In genomic region chr16:12091569-12092346, GRCh38 we compare ENCODE assay signal across 18 cellular contexts.
DNase-seq lines count a peak whose midpoint lies in the region; ATAC-seq, FAIRE-seq and TF ChIP-seq lines count a peak whose summit lies in the region.
"Had no signal": no experiment of that assay in that cellular context is flagged by ENCODE, and none has a peak within 500 bp of the region (broad histone marks: within the 10 kb centered on the region; RNA-seq: fewer than 3 reads in every experiment).

No MANE protein-coding gene starts in this region.

- H3K4me1 Mint-ChIP-seq in activated naive CD4-positive, alpha-beta T cell treated with anti-CD3 and anti-CD28 coated beads, Interleukin-2, amount 50 U/mL, for 24 hours = peaks cover 66% of the 10 kb centered on the region
- peaks cover 29% of the 10 kb centered on the region for H3K4me1 Mint-ChIP-seq in astrocyte (ENCODE audit: low read depth, unreplicated experiment)

- H2AFZ ChIP-seq in astrocyte (ENCODE audit: low read depth, low read length) (no peak overlapping the region), mammary epithelial cell (ENCODE audit: low read depth, low read length) (no peak overlapping the region)

- no peaks in the 10 kb centered on the region for H3K36me3 Mint-ChIP-seq in activated naive CD4-positive, alpha-beta T cell treated with anti-CD3 and anti-CD28 coated beads, Interleukin-2, amount 50 U/mL, for 24 hours
- H3K36me3 Mint-ChIP-seq in astrocyte (ENCODE audit: low read depth, unreplicated experiment) = peaks cover 2% of the 10 kb centered on the region
- H3K36me3 Mint-ChIP-seq: natural killer cell had no signal

- in situ Hi-C loops in mammary epithelial cell (cut with MboI; ENCODE audit: low sequenced_read_pairs in 2 of 2) = loop anchor here in 1 of 2 donors (10.0 kb wide), 1 partner anchor 733 kb away; no protein-coding TSS in a partner anchor

- TF ChIP-seq CTCF in astrocyte (IDR thresholded peaks at IDR 0.05; ENCODE audit: insufficient read depth, low read depth, low read length) (no peak), upper lobe of left lung (IDR thresholded peaks at IDR 0.05) (no peak), mammary epithelial cell (conservative IDR thresholded peaks at IDR 0.05 in 1 of 2, IDR thresholded peaks at IDR 0.05 in 1 of 2; ENCODE audit: extremely low read depth in 1 of 2, insufficient read depth in 1 of 2, low read depth in 1 of 2, low read length in 2 of 2) (no peak)

- no peak overlapping the region for H3K4me3 ChIP-seq in astrocyte (ENCODE audit: insufficient read depth, low read depth, low read length)
- no peak overlapping the region for H3K4me3 ChIP-seq in upper lobe of left lung
- H3K4me3 ChIP-seq in mammary epithelial cell (replicated peaks in 1 of 3; ENCODE audit: insufficient read depth in 1 of 3, low read depth in 2 of 3, low read length in 3 of 3) = no peak overlapping the region
- H3K4me3 ChIP-seq: thoracic aorta had no signal

- BruUV-seq in mammary epithelial cell (replicated peaks; lab: Mats Ljungman, UMichigan) = no TSS peak

- FAIRE-seq in astrocyte (lab: Jason Lieb, UNC) = no peak
- FAIRE-seq: GM19239 had no signal

- no peaks in the 10 kb centered on the region for H3K36me3 ChIP-seq in astrocyte (ENCODE audit: insufficient read depth, low read length)
- H3K36me3 ChIP-seq in upper lobe of left lung = no peaks in the 10 kb centered on the region
- H3K36me3 ChIP-seq in mammary epithelial cell (ENCODE audit: insufficient read depth, low read length) = no peaks in the 10 kb centered on the region
- H3K36me3 ChIP-seq: thoracic aorta had no signal

- 73 to 83% methylated on average over 13 of the region's 13 CpGs for WGBS in upper lobe of left lung, 2 donors
- WGBS in mammary epithelial cell (ENCODE audit: low coverage, missing lambda C conversion rate) = 85% methylated on average over 12 of the region's 13 CpGs

- ATAC-seq in upper lobe of left lung (ENCODE audit: low FRiP score in 2 of 2) = no peak
- ATAC-seq: activated T-cell treated with anti-CD3 and anti-CD28 coated beads, Interleukin-2, amount 50 U/mL, for 72 hours; left lobe of liver; natural killer cell had no signal

- CTCF ChIA-PET in mammary epithelial cell (lab: Charles Lee; ENCODE audit: low non-redundant PET) (interaction anchor here (0.7 kb wide), 1 partner anchor 1078 kb away, joined by 5 read pairs; no protein-coding TSS in a partner anchor), HEK293T (lab: Yijun Ruan, JAX) (no interaction called here)

- POLR2A ChIA-PET in HEK293T (lab: Yijun Ruan, JAX) = no interaction called here

- TF ChIP-seq POLR2A in upper lobe of left lung (IDR thresholded peaks at IDR 0.05) = no peak

- intact Hi-C loops in mammary epithelial cell (cut with micrococcal nuclease) = no loop called here

- H4K20me1 ChIP-seq in astrocyte (ENCODE audit: insufficient read depth, low read length) = peaks cover 47% of the 10 kb centered on the region
- H4K20me1 ChIP-seq in mammary epithelial cell (ENCODE audit: insufficient read depth, low read length) = no peaks in the 10 kb centered on the region

- no peaks in the 10 kb centered on the region for H3K27me3 Mint-ChIP-seq in activated naive CD4-positive, alpha-beta T cell treated with anti-CD3 and anti-CD28 coated beads, Interleukin-2, amount 50 U/mL, for 24 hours
- H3K27me3 Mint-ChIP-seq in astrocyte (ENCODE audit: low read depth, unreplicated experiment) = peaks cover 3% of the 10 kb centered on the region
- H3K27me3 Mint-ChIP-seq: dendritic cell treated with granulocyte-macrophage colony-stimulating factor and Interleukin-4, amounts not matched to agents 40 ng/mL and 50 ng/mL, for 4 days had no signal

- no peak for DNase-seq in activated naive CD4-positive, alpha-beta T cell (lab: John Stamatoyannopoulos, UW)
- DNase-seq in astrocyte (ENCODE audit: low read depth) = no peak
- DNase-seq in mesenteric fat pad (ENCODE audit: low spot score) = peak; percentile 47
- DNase-seq in upper lobe of left lung = no peak
- no peak for DNase-seq in NCI-H774 (lab: John Stamatoyannopoulos, UW)
- no peak for DNase-seq in mammary epithelial cell
- no peak for DNase-seq in HEK293T (ENCODE audit: extremely low spot score)
- DNase-seq: activated T-cell treated with anti-CD3 and anti-CD28 coated beads, Interleukin-2, amount 50 U/mL, for 72 hours; anterior cingulate cortex; natural killer cell; NCI-H2029 treated with DMSO at 0.1 percent for 48 hours; retina; Right ventricle myocardium superior had no signal

- H3K9ac ChIP-seq in astrocyte (ENCODE audit: low read length) (no peak overlapping the region), mammary epithelial cell (ENCODE audit: insufficient read depth, low read length) (no peak overlapping the region)

- H3K4me1 ChIP-seq in astrocyte (ENCODE audit: insufficient read depth, low read length) (peaks cover 33% of the 10 kb centered on the region), upper lobe of left lung (peaks cover 48 to 69% (median 56%) of the 10 kb centered on the region in 4 donors), mammary epithelial cell (ENCODE audit: insufficient read depth, low read length) (no peaks in the 10 kb centered on the region)

- no peak overlapping the region for H3K27ac ChIP-seq in astrocyte (ENCODE audit: low read depth, low read length)
- H3K27ac ChIP-seq in upper lobe of left lung = peak overlapping the region in 3 of 4 donors; percentile 51 to 77 (median 72)
- H3K27ac ChIP-seq in mammary epithelial cell (ENCODE audit: insufficient read depth, low read depth, low read length) = no peak overlapping the region
- H3K27ac ChIP-seq: thoracic aorta had no signal

- peak overlapping the region; percentile 46 for H3K27ac Mint-ChIP-seq in activated naive CD4-positive, alpha-beta T cell treated with anti-CD3 and anti-CD28 coated beads, Interleukin-2, amount 50 U/mL, for 24 hours
- H3K27ac Mint-ChIP-seq in astrocyte (ENCODE audit: unreplicated experiment) = peak overlapping the region; percentile 36
- H3K27ac Mint-ChIP-seq: activated T-cell treated with anti-CD3 and anti-CD28 coated beads, Interleukin-2, amount 50 U/mL, for 72 hours; dendritic cell treated with granulocyte-macrophage colony-stimulating factor and Interleukin-4, amounts not matched to agents 40 ng/mL and 50 ng/mL, for 4 days; natural killer cell had no signal

- no peaks in the 10 kb centered on the region for H3K9me3 Mint-ChIP-seq in activated naive CD4-positive, alpha-beta T cell treated with anti-CD3 and anti-CD28 coated beads, Interleukin-2, amount 50 U/mL, for 24 hours
- H3K9me3 Mint-ChIP-seq in astrocyte (ENCODE audit: unreplicated experiment) = no peaks in the 10 kb centered on the region
- H3K9me3 Mint-ChIP-seq: activated T-cell treated with anti-CD3 and anti-CD28 coated beads, Interleukin-2, amount 50 U/mL, for 72 hours; dendritic cell treated with granulocyte-macrophage colony-stimulating factor and Interleukin-4, amounts not matched to agents 40 ng/mL and 50 ng/mL, for 4 days; natural killer cell had no signal

- H3K4me2 ChIP-seq in astrocyte (ENCODE audit: low read length) (peak overlapping the region; percentile 24), mammary epithelial cell (ENCODE audit: insufficient read depth, low read depth, low read length) (no peak overlapping the region)

- H3K9me3 ChIP-seq in astrocyte (ENCODE audit: insufficient read depth, low read depth, low read length) (no peaks in the 10 kb centered on the region), upper lobe of left lung (no peaks in the 10 kb centered on the region), mammary epithelial cell (replicated peaks; ENCODE audit: insufficient read depth, low read length) (no peaks in the 10 kb centered on the region)
- H3K9me3 ChIP-seq: thoracic aorta had no signal

- no peak for TF ChIP-seq EP300 in upper lobe of left lung (IDR thresholded peaks at IDR 0.05)

- no peaks in the 10 kb centered on the region for H3K79me2 ChIP-seq in astrocyte (ENCODE audit: insufficient read depth, low read length)
- no peaks in the 10 kb centered on the region for H3K79me2 ChIP-seq in mammary epithelial cell (ENCODE audit: insufficient read depth, low read length)

- dilution Hi-C loops in mammary epithelial cell (cut with HindIII; ENCODE audit: low sequenced_read_pairs) = loop anchor here (5.0 kb wide), 1 partner anchor 76 kb away; no protein-coding TSS in a partner anchor

- peak overlapping the region; percentile 15 for H3K4me3 Mint-ChIP-seq in activated naive CD4-positive, alpha-beta T cell treated with anti-CD3 and anti-CD28 coated beads, Interleukin-2, amount 50 U/mL, for 24 hours
- H3K4me3 Mint-ChIP-seq in astrocyte (ENCODE audit: unreplicated experiment) = no peak overlapping the region
- H3K4me3 Mint-ChIP-seq: activated T-cell treated with anti-CD3 and anti-CD28 coated beads, Interleukin-2, amount 50 U/mL, for 72 hours; dendritic cell treated with granulocyte-macrophage colony-stimulating factor and Interleukin-4, amounts not matched to agents 40 ng/mL and 50 ng/mL, for 4 days; natural killer cell had no signal

- H3K27me3 ChIP-seq in astrocyte (ENCODE audit: insufficient read depth, low read length) (no peaks in the 10 kb centered on the region), upper lobe of left lung (no peaks in the 10 kb centered on the region), mammary epithelial cell (ENCODE audit: insufficient read depth, low read length) (no peaks in the 10 kb centered on the region)

TF ChIP-seq in HEK293T, 16 proteins besides CTCF, POLR2A, EP300 and RAD21:
- TF ChIP-seq NFRKB (IDR thresholded peaks at IDR 0.05) (no peak), FOXM1 (IDR thresholded peaks at IDR 0.05; ENCODE audit: borderline replicate concordance) (no peak), CTBP1 (IDR thresholded peaks at IDR 0.05; ENCODE audit: borderline replicate concordance) (no peak), LEF1 (IDR thresholded peaks at IDR 0.05; ENCODE audit: borderline replicate concordance) (no peak), FOXK2 (IDR thresholded peaks at IDR 0.05) (no peak)
- TF ChIP-seq, protein P1, sequence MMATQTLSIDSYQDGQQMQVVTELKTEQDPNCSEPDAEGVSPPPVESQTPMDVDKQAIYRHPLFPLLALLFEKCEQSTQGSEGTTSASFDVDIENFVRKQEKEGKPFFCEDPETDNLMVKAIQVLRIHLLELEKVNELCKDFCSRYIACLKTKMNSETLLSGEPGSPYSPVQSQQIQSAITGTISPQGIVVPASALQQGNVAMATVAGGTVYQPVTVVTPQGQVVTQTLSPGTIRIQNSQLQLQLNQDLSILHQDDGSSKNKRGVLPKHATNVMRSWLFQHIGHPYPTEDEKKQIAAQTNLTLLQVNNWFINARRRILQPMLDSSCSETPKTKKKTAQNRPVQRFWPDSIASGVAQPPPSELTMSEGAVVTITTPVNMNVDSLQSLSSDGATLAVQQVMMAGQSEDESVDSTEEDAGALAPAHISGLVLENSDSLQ (IDR thresholded peaks at IDR 0.05) = no peak

Comparison
In these comparisons a context has a peak if more than half of its experiments do, and no peak if none do; other contexts are left out.
1. H3K27ac ChIP-seq: peak in upper lobe of left lung (3 of 4); none in astrocyte (single experiment) and mammary epithelial cell (single experiment).